In the genomic region with DNA sequence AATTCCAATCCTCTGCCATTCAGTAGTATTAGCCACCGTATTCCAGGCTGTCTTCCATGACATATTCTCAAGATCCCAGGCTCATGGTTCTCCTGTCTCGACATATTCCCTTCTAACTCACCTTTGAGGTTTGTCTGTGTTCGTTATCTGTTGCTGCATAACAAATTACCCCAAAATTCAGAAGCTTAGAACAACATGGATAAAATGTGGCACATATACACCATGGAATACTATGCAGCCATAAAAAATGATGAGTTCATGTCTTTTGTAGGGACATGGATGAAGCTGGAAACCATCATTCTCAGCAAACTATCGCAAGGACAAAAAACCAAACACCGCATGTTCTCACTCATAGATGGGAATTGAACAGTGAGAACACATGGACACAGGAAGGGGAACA, we compare ENCODE assay signal across 2 cellular contexts. TPM values are rescaled to one million over a fixed set of nuclear protein-coding genes. Genes with fewer than 3 reads are reported as not detected.
"Had no signal": no experiment of that assay in that cellular context is flagged by ENCODE, and none has a peak within 500 bp of the region (broad histone marks: within the 10 kb centered on the region; RNA-seq: fewer than 3 reads in every experiment).

No MANE protein-coding gene starts in this region.

RNA-seq across cellular contexts. Expression of a gene that starts 33.0 kb away (rescaled TPM):
- total RNA-seq: MCF 10A, NCI-H460 had no signal
